ENCODE assay signal across 8 cellular contexts in genomic region chrX:10189317-10190268, GRCh38. TPM values are rescaled to one million over a fixed set of nuclear protein-coding genes. Genes with fewer than 3 reads are reported as not detected.
DNase-seq lines count a peak whose midpoint lies in the region; ATAC-seq and TF ChIP-seq lines count a peak whose summit lies in the region.

No MANE protein-coding gene starts in this region.

- peak; percentile 57 for DNase-seq in GM19238 (ENCODE audit: insufficient read length, low spot score)
- DNase-seq in NOMO-1 treated with DMSO at 0.1 percent for 48 hours (lab: John Stamatoyannopoulos, UW; ENCODE audit: unreplicated experiment), result peak; percentile 54
- peak; percentile 57 for DNase-seq in activated T-cell treated with anti-CD3 and anti-CD28 coated beads for 24 hours (ENCODE audit: low read depth)
- peak; percentile 32 to 79 (median 63) for DNase-seq in naive thymus-derived CD8-positive, alpha-beta T cell
- peak; percentile 67 for DNase-seq in stimulated activated naive B cell treated with anti-CD40 and anti-IgM and Interleukin-4, amounts not matched to agents 10 μg/mL and 1 μg/mL and 100 μg/mL, for 72 hours

- no peaks in the 10 kb centered on the region for H3K9me3 Mint-ChIP-seq in naive thymus-derived CD8-positive, alpha-beta T cell
- no peaks in the 10 kb centered on the region for H3K9me3 Mint-ChIP-seq in stimulated activated naive B cell treated with anti-CD40 and anti-IgM and Interleukin-4, amounts not matched to agents 10 μg/mL and 1 μg/mL and 100 μg/mL, for 72 hours

- H3K36me3 Mint-ChIP-seq in naive thymus-derived CD8-positive, alpha-beta T cell, result no peaks in the 10 kb centered on the region
- peaks cover 27 to 35% of the 10 kb centered on the region in 2 donors for H3K36me3 Mint-ChIP-seq in stimulated activated naive B cell treated with anti-CD40 and anti-IgM and Interleukin-4, amounts not matched to agents 10 μg/mL and 1 μg/mL and 100 μg/mL, for 72 hours

- peak; percentile 48 for TF ChIP-seq CTCF in C4-2B (conservative IDR thresholded peaks at IDR 0.05)

- peaks cover 0 to 25% (median 1%) of the 10 kb centered on the region in 5 donors for H3K27me3 Mint-ChIP-seq in naive thymus-derived CD8-positive, alpha-beta T cell
- H3K27me3 Mint-ChIP-seq in stimulated activated naive B cell treated with anti-CD40 and anti-IgM and Interleukin-4, amounts not matched to agents 10 μg/mL and 1 μg/mL and 100 μg/mL, for 72 hours, result peaks cover 0 to 17% of the 10 kb centered on the region in 2 donors

- ATAC-seq in HG03520 (IDR thresholded peaks at IDR 0.05; ENCODE audit: unreplicated experiment) (peak; percentile 87), esophagus mucosa (peak; percentile 85)
- peak; percentile 58 to 71 for ATAC-seq in naive thymus-derived CD8-positive, alpha-beta T cell
- peak; percentile 79 to 94 for ATAC-seq in stimulated activated naive B cell treated with anti-CD40 and anti-IgM and Interleukin-4, amounts not matched to agents 10 μg/mL and 1 μg/mL and 100 μg/mL, for 72 hours (replicated peaks)

- H3K4me3 Mint-ChIP-seq in naive thymus-derived CD8-positive, alpha-beta T cell, result no peak overlapping the region
- H3K4me3 Mint-ChIP-seq in stimulated activated naive B cell treated with anti-CD40 and anti-IgM and Interleukin-4, amounts not matched to agents 10 μg/mL and 1 μg/mL and 100 μg/mL, for 72 hours, result no peak overlapping the region

- POLR2A ChIA-PET in naive thymus-derived CD8-positive, alpha-beta T cell (lab: Charles Lee), result no interaction called here

- no peak overlapping the region for H3K27ac ChIP-seq in C4-2B

- peak overlapping the region in 1 of 10 donors; percentile 5 for H3K27ac Mint-ChIP-seq in naive thymus-derived CD8-positive, alpha-beta T cell
- H3K27ac Mint-ChIP-seq in stimulated activated naive B cell treated with anti-CD40 and anti-IgM and Interleukin-4, amounts not matched to agents 10 μg/mL and 1 μg/mL and 100 μg/mL, for 72 hours, result peak overlapping the region; percentile 78

- H3K4me1 Mint-ChIP-seq in naive thymus-derived CD8-positive, alpha-beta T cell, result peaks cover 0 to 3% (median 3%) of the 10 kb centered on the region in 4 donors
- peaks cover 14 to 41% of the 10 kb centered on the region in 2 donors for H3K4me1 Mint-ChIP-seq in stimulated activated naive B cell treated with anti-CD40 and anti-IgM and Interleukin-4, amounts not matched to agents 10 μg/mL and 1 μg/mL and 100 μg/mL, for 72 hours

RNA-seq across cellular contexts. Expression of gene CLCN4, which starts 32.8 kb away (rescaled TPM):
- total RNA-seq in esophagus mucosa, result 0.84 TPM
- under 1 TPM; 0.42 to 0.69 TPM for total RNA-seq in naive thymus-derived CD8-positive, alpha-beta T cell
- not detected for polyA plus RNA-seq in naive thymus-derived CD8-positive, alpha-beta T cell
